1 cellular context compared by ENCODE assay signal in the genomic region with DNA sequence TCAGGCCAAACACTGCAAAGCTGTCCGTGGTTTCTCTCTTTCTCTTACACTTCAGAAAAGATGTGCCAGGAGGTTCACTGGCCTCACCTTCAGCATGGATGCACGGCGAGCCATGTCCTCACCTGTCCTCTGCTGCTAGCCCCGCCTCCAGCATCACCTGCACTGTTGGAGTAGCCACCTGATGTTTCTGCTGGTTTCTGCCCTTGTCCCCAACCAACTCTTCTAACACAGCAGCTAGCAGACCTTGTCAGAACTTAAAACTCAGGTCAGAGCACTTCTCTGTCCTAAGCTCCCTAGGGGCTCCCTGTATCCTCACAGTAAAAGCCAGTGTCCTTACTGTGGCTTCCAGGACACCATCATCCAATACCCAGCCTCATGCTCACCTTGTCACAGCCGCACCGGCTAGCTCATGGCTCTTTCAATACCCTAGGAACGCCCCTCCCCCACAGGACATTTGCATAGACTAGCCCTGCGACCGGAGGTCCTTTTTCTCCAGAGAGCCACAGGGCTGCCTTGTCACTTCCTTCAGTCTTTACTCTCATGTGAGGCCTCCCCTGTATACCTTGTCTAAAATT.
TF ChIP-seq lines count a peak whose summit lies in the region.

No MANE protein-coding gene starts in this region.

TF ChIP-seq in GM12878, 131 proteins besides CTCF, POLR2A, EP300 and RAD21 (continued from another document and continues in another):
- TF ChIP-seq CUX1 (IDR thresholded peaks at IDR 0.05; ENCODE audit: insufficient replicate concordance, low read depth, low read length) (no peak), CEBPB (IDR thresholded peaks at IDR 0.05; ENCODE audit: borderline replicate concordance in 1 of 2, low read depth in 2 of 2, low read length in 2 of 2) (no peak), RFX5 (IDR thresholded peaks at IDR 0.05; ENCODE audit: low read depth, low read length) (0 out of 2 replicates have a peak, but pooled peaks have one; percentile 24), PAX8 (IDR thresholded peaks at IDR 0.05) (no peak), CREB1 (IDR thresholded peaks at IDR 0.05; ENCODE audit: low read depth) (peak; percentile 44; the same call in 1 of the 2 replicates), DPF2 (IDR thresholded peaks at IDR 0.05) (no peak), STAT3 (IDR thresholded peaks at IDR 0.05; ENCODE audit: low read depth, low read length) (no peak), RELA (IDR thresholded peaks at IDR 0.05; ENCODE audit: borderline replicate concordance, partially characterized antibody) (no peak), SMC3 (IDR thresholded peaks at IDR 0.05; ENCODE audit: borderline replicate concordance, low read length) (no peak), SMARCA5 (IDR thresholded peaks at IDR 0.05) (0 out of 2 replicates have a peak, but pooled peaks have one; percentile 60), SIX5 (IDR thresholded peaks at IDR 0.05; ENCODE audit: low read depth, low read length, severe bottlenecking) (no peak), NBN (IDR thresholded peaks at IDR 0.05) (no peak), MEF2B (IDR thresholded peaks at IDR 0.05; ENCODE audit: partially characterized antibody, poor library complexity, severe bottlenecking) (peak; percentile 35), FOXK2 (IDR thresholded peaks at IDR 0.05) (no peak), MAX (IDR thresholded peaks at IDR 0.05; ENCODE audit: low read depth, low read length) (no peak), TAF1 (IDR thresholded peaks at IDR 0.05; ENCODE audit: borderline replicate concordance, low read depth, low read length) (peak; percentile 80; the same call in 1 of the 2 replicates), CHD2 (IDR thresholded peaks at IDR 0.05; ENCODE audit: borderline replicate concordance, low read depth, low read length) (peak; percentile 66), IKZF1 (conservative IDR thresholded peaks at IDR 0.05) (peak; percentile 11), EED (IDR thresholded peaks at IDR 0.05; ENCODE audit: low read depth) (no peak), CBX5 (IDR thresholded peaks at IDR 0.05; ENCODE audit: low read depth) (no peak), ATF7 (IDR thresholded peaks at IDR 0.05; ENCODE audit: low read depth) (no peak), RBBP5 (conservative IDR thresholded peaks at IDR 0.05) (no peak), KDM1A (IDR thresholded peaks at IDR 0.05; ENCODE audit: borderline replicate concordance) (no peak), LARP7 (IDR thresholded peaks at IDR 0.05) (no peak), HCFC1 (IDR thresholded peaks at IDR 0.05; ENCODE audit: low read length) (no peak), NFYA (IDR thresholded peaks at IDR 0.05; ENCODE audit: borderline replicate concordance, low read depth, low read length) (no peak), BACH1 (IDR thresholded peaks at IDR 0.05; ENCODE audit: borderline replicate concordance) (no peak), TCF12 (IDR thresholded peaks at IDR 0.05; ENCODE audit: low read depth, low read length) (no peak), MTA3 (IDR thresholded peaks at IDR 0.05; ENCODE audit: borderline replicate concordance, low read length) (0 out of 2 replicates have a peak, but pooled peaks have one; percentile 3), PAX5 (IDR thresholded peaks at IDR 0.05; ENCODE audit: borderline replicate concordance, low read depth, low read length) (no peak)
- TF ChIP-seq, protein P1, sequence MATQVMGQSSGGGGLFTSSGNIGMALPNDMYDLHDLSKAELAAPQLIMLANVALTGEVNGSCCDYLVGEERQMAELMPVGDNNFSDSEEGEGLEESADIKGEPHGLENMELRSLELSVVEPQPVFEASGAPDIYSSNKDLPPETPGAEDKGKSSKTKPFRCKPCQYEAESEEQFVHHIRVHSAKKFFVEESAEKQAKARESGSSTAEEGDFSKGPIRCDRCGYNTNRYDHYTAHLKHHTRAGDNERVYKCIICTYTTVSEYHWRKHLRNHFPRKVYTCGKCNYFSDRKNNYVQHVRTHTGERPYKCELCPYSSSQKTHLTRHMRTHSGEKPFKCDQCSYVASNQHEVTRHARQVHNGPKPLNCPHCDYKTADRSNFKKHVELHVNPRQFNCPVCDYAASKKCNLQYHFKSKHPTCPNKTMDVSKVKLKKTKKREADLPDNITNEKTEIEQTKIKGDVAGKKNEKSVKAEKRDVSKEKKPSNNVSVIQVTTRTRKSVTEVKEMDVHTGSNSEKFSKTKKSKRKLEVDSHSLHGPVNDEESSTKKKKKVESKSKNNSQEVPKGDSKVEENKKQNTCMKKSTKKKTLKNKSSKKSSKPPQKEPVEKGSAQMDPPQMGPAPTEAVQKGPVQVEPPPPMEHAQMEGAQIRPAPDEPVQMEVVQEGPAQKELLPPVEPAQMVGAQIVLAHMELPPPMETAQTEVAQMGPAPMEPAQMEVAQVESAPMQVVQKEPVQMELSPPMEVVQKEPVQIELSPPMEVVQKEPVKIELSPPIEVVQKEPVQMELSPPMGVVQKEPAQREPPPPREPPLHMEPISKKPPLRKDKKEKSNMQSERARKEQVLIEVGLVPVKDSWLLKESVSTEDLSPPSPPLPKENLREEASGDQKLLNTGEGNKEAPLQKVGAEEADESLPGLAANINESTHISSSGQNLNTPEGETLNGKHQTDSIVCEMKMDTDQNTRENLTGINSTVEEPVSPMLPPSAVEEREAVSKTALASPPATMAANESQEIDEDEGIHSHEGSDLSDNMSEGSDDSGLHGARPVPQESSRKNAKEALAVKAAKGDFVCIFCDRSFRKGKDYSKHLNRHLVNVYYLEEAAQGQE (IDR thresholded peaks at IDR 0.05; ENCODE audit: low read depth, low read length), result no peak
- TF ChIP-seq, protein P2, sequence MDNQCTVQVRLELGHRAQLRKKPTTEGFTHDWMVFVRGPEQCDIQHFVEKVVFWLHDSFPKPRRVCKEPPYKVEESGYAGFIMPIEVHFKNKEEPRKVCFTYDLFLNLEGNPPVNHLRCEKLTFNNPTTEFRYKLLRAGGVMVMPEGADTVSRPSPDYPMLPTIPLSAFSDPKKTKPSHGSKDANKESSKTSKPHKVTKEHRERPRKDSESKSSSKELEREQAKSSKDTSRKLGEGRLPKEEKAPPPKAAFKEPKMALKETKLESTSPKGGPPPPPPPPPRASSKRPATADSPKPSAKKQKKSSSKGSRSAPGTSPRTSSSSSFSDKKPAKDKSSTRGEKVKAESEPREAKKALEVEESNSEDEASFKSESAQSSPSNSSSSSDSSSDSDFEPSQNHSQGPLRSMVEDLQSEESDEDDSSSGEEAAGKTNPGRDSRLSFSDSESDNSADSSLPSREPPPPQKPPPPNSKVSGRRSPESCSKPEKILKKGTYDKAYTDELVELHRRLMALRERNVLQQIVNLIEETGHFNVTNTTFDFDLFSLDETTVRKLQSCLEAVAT (IDR thresholded peaks at IDR 0.05), result peak; percentile 25; the same call in 1 of the 2 replicates
- TF ChIP-seq, protein P3, sequence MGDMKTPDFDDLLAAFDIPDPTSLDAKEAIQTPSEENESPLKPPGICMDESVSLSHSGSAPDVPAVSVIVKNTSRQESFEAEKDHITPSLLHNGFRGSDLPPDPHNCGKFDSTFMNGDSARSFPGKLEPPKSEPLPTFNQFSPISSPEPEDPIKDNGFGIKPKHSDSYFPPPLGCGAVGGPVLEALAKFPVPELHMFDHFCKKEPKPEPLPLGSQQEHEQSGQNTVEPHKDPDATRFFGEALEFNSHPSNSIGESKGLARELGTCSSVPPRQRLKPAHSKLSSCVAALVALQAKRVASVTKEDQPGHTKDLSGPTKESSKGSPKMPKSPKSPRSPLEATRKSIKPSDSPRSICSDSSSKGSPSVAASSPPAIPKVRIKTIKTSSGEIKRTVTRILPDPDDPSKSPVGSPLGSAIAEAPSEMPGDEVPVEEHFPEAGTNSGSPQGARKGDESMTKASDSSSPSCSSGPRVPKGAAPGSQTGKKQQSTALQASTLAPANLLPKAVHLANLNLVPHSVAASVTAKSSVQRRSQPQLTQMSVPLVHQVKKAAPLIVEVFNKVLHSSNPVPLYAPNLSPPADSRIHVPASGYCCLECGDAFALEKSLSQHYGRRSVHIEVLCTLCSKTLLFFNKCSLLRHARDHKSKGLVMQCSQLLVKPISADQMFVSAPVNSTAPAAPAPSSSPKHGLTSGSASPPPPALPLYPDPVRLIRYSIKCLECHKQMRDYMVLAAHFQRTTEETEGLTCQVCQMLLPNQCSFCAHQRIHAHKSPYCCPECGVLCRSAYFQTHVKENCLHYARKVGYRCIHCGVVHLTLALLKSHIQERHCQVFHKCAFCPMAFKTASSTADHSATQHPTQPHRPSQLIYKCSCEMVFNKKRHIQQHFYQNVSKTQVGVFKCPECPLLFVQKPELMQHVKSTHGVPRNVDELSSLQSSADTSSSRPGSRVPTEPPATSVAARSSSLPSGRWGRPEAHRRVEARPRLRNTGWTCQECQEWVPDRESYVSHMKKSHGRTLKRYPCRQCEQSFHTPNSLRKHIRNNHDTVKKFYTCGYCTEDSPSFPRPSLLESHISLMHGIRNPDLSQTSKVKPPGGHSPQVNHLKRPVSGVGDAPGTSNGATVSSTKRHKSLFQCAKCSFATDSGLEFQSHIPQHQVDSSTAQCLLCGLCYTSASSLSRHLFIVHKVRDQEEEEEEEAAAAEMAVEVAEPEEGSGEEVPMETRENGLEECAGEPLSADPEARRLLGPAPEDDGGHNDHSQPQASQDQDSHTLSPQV (IDR thresholded peaks at IDR 0.05), result no peak
- TF ChIP-seq, protein P4, sequence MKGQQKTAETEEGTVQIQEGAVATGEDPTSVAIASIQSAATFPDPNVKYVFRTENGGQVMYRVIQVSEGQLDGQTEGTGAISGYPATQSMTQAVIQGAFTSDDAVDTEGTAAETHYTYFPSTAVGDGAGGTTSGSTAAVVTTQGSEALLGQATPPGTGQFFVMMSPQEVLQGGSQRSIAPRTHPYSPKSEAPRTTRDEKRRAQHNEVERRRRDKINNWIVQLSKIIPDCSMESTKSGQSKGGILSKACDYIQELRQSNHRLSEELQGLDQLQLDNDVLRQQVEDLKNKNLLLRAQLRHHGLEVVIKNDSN (IDR thresholded peaks at IDR 0.05; ENCODE audit: borderline replicate concordance, extremely low read length, insufficient read depth, low read depth, low read length), result no peak
- TF ChIP-seq, protein P5, sequence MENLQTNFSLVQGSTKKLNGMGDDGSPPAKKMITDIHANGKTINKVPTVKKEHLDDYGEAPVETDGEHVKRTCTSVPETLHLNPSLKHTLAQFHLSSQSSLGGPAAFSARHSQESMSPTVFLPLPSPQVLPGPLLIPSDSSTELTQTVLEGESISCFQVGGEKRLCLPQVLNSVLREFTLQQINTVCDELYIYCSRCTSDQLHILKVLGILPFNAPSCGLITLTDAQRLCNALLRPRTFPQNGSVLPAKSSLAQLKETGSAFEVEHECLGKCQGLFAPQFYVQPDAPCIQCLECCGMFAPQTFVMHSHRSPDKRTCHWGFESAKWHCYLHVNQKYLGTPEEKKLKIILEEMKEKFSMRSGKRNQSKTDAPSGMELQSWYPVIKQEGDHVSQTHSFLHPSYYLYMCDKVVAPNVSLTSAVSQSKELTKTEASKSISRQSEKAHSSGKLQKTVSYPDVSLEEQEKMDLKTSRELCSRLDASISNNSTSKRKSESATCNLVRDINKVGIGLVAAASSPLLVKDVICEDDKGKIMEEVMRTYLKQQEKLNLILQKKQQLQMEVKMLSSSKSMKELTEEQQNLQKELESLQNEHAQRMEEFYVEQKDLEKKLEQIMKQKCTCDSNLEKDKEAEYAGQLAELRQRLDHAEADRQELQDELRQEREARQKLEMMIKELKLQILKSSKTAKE (IDR thresholded peaks at IDR 0.05; ENCODE audit: low read depth, poor library complexity, severe bottlenecking), result no peak
- TF ChIP-seq, protein P6, sequence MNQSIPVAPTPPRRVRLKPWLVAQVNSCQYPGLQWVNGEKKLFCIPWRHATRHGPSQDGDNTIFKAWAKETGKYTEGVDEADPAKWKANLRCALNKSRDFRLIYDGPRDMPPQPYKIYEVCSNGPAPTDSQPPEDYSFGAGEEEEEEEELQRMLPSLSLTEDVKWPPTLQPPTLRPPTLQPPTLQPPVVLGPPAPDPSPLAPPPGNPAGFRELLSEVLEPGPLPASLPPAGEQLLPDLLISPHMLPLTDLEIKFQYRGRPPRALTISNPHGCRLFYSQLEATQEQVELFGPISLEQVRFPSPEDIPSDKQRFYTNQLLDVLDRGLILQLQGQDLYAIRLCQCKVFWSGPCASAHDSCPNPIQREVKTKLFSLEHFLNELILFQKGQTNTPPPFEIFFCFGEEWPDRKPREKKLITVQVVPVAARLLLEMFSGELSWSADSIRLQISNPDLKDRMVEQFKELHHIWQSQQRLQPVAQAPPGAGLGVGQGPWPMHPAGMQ (IDR thresholded peaks at IDR 0.05; ENCODE audit: borderline replicate concordance), result no peak
